ENCODE assay signal across 8 cellular contexts in genomic region chr6:143842902-143843688, GRCh38. TPM values are rescaled to one million over a fixed set of nuclear protein-coding genes. Genes with fewer than 3 reads are reported as not detected.
A peak's percentile ranks its signal among the peaks of the same experiment; 100 is the strongest.
DNase-seq lines count a peak whose midpoint lies in the region; TF ChIP-seq lines count a peak whose summit lies in the region.

TSS of gene LTV1 (plus strand) at chr6:143843338. CDS start at chr6:143843478, 140 bp downstream.

- DNase-seq in CMK (ENCODE audit: low read depth) (peak; percentile 91), GM20000 (ENCODE audit: low spot score) (peak; percentile 94), HT-29 (ENCODE audit: low spot score) (peak; percentile 95), NOMO-1 (lab: John Stamatoyannopoulos, UW; ENCODE audit: unreplicated experiment in 2 of 2) (peak; percentile 93 to 94), lung microvascular endothelial cell (ENCODE audit: low read depth in 2 of 2) (peak; percentile 97 to 98)
- peak; percentile 84 to 90 (median 85) for DNase-seq in effector memory CD4-positive, alpha-beta T cell
- peak; percentile 80 to 90 (median 87) for DNase-seq in stimulated activated CD4-positive, alpha-beta T cell treated with anti-CD3 and anti-CD28 coated beads, TNF-alpha, amount 100 ng/mL, for 48 hours (ENCODE audit: low read depth in 3 of 3)

- no peaks in the 10 kb centered on the region for H3K27me3 ChIP-seq in effector memory CD4-positive, alpha-beta T cell (replicated peaks; ENCODE audit: control insufficient read depth, insufficient read depth, low read length, poor library complexity, severe bottlenecking)

- no peak for TF ChIP-seq CTCF in GM20000 (IDR thresholded peaks at IDR 0.05; ENCODE audit: extremely low read depth, missing control alignments)

- peaks cover 10% of the 10 kb centered on the region for H3K4me1 ChIP-seq in effector memory CD4-positive, alpha-beta T cell (ENCODE audit: control insufficient read depth, insufficient read depth, low read length, poor library complexity, severe bottlenecking)

- POLR2A ChIA-PET in activated CD8-positive, alpha-beta memory T cell treated with anti-CD3 and anti-CD28 coated beads for 36 hours (lab: Charles Lee) = interaction anchor here (1.1 to 1.6 kb wide), 2 partner anchors 37 to 305 kb away, joined by 3 to 5 read pairs; no protein-coding TSS in a partner anchor

- peak within 1 kb of the TSS; percentile 85 for H3K27ac ChIP-seq in effector memory CD4-positive, alpha-beta T cell (ENCODE audit: insufficient read depth, low read length, poor library complexity, severe bottlenecking)

- no peaks in the 10 kb centered on the region for H3K9me3 ChIP-seq in effector memory CD4-positive, alpha-beta T cell (ENCODE audit: control insufficient read depth, low read length)

- peak within 1 kb of the TSS; percentile 91 for H3K4me3 ChIP-seq in effector memory CD4-positive, alpha-beta T cell (ENCODE audit: insufficient read depth, low read depth, low read length, poor library complexity, severe bottlenecking)

- CTCF ChIA-PET in activated CD8-positive, alpha-beta memory T cell treated with anti-CD3 and anti-CD28 coated beads for 36 hours (lab: Charles Lee) = interaction anchor here (0.7 to 1.4 kb wide), 4 partner anchors 99 to 268 kb away, joined by 3 read pairs; no protein-coding TSS in a partner anchor

- H3K36me3 ChIP-seq in effector memory CD4-positive, alpha-beta T cell (ENCODE audit: control insufficient read depth, insufficient read depth, low read length) = peaks cover 32% of the 10 kb centered on the region

RNA-seq across cellular contexts. Expression of gene LTV1, which starts in this region (rescaled TPM):
- total RNA-seq in HT-29 (2014; rRNA removed; shearing (Covaris generic)) = 11.2 and 11.8 TPM in 2 replicates
- 10 to 100 TPM; 59.4 to 61.9 TPM for total RNA-seq in activated CD8-positive, alpha-beta memory T cell treated with anti-CD3 and anti-CD28 coated beads for 36 hours
- total RNA-seq in lung microvascular endothelial cell = 8.5 and 11.7 TPM in 2 replicates

Comparison
In these comparisons a context has a peak if more than half of its experiments do, and no peak if none do; other contexts are left out.
1. Peak in every context shown above with its lines: DNase-seq, H3K4me3 ChIP-seq and H3K27ac ChIP-seq.